Comparison of ENCODE assay signal across 13 cellular contexts in the genomic region with DNA sequence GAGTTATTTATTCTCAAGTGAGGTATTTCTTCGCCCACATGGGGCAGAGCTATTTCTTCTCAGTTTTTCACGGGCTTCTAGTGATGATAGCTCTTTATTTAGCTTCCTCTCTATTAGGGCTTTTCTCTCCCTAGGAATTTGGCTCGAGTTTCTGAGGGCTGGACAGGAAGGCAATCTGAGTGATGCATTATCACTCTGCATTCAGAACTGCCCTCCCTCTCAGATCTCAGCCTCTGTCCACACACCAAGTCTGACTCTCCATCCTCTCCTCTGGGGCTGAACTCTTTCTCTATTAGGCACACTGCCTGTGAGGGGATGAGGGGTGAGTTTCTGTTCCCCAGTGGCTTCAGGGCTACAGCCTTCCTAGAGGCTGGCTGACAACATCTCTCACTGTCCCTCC. TPM values are rescaled to one million over a fixed set of nuclear protein-coding genes. Genes with fewer than 3 reads are reported as not detected.
DNase-seq lines count a peak whose midpoint lies in the region; ATAC-seq, FAIRE-seq and TF ChIP-seq lines count a peak whose summit lies in the region.
"Had no signal": no experiment of that assay in that cellular context is flagged by ENCODE, and none has a peak within 500 bp of the region (broad histone marks: within the 10 kb centered on the region; RNA-seq: fewer than 3 reads in every experiment).

No MANE protein-coding gene starts in this region.

- H3K27me3 ChIP-seq in MG63 (no peaks in the 10 kb centered on the region; the same call in none of the 2 replicates), HepG2 (ENCODE audit: control insufficient read depth in 1 of 2, insufficient read depth in 2 of 2, low read length in 2 of 2) (no peaks in the 10 kb centered on the region)
- H3K27me3 ChIP-seq: BLaER1 treated with 17β-estradiol and CSF1 and Interleukin-3, amounts not matched to agents 10 nM and 100 nM had no signal

- no peak for TF ChIP-seq EP300 in HepG2 (IDR thresholded peaks at IDR 0.05; ENCODE audit: low read depth in 2 of 2, low read length in 2 of 2)
- no peak for TF ChIP-seq EP300 in HepG2 (CRISPR knock-in tag; IDR thresholded peaks at IDR 0.05; ENCODE audit: borderline replicate concordance)

- WGBS in HepG2 (ENCODE audit: low lambda C conversion rate) = 48% methylated on average over 3 of the region's 3 CpGs

- no peaks in the 10 kb centered on the region for H3K79me2 ChIP-seq in HepG2 (ENCODE audit: insufficient read depth, low read length)

- no peaks in the 10 kb centered on the region for H4K20me1 ChIP-seq in HepG2 (ENCODE audit: insufficient read depth, low read length)
- H4K20me1 ChIP-seq: BLaER1 treated with 17β-estradiol and CSF1 and Interleukin-3, amounts not matched to agents 10 nM and 100 nM had no signal

- no peak for FAIRE-seq in HepG2 (lab: Jason Lieb, UNC)
- FAIRE-seq: colon had no signal

- ATAC-seq in HepG2 = no peak
- ATAC-seq in HG03460 (IDR thresholded peaks at IDR 0.05; ENCODE audit: unreplicated experiment) = no peak

- TF ChIP-seq POLR2A in HepG2 (IDR thresholded peaks at IDR 0.05; ENCODE audit: insufficient read depth in 1 of 2, low read depth in 2 of 2, low read length in 2 of 2) = no peak

- no peak overlapping the region for H3K4me3 ChIP-seq in AG10803 (ENCODE audit: low read length)
- no peak overlapping the region for H3K4me3 ChIP-seq in MG63
- H3K4me3 ChIP-seq in choroid plexus epithelial cell (ENCODE audit: low read depth, low read length) = no peak overlapping the region
- H3K4me3 ChIP-seq in HepG2 (replicated peaks in 1 of 3; ENCODE audit: insufficient read depth in 1 of 3, low read depth in 2 of 3, low read length in 3 of 3) = no peak overlapping the region
- H3K4me3 ChIP-seq: BLaER1 treated with 17β-estradiol and CSF1 and Interleukin-3, amounts not matched to agents 10 nM and 100 nM had no signal

- no peak for TF ChIP-seq RAD21 in HepG2 (CRISPR knock-in tag; IDR thresholded peaks at IDR 0.05)

- no TSS peak for BruUV-seq in HepG2 (replicated peaks; lab: Mats Ljungman, UMichigan)

- in situ Hi-C loops in HepG2 (cut with HindIII; ENCODE audit: extremely low pct_ligation_motif_present, low pct_unique_long_range_greater_than_20kb) = no loop called here

- H3K9me3 ChIP-seq in MG63 = no peaks in the 10 kb centered on the region
- no peaks in the 10 kb centered on the region for H3K9me3 ChIP-seq in HepG2 (ENCODE audit: low read length)
- H3K9me3 ChIP-seq: BLaER1 treated with 17β-estradiol and CSF1 and Interleukin-3, amounts not matched to agents 10 nM and 100 nM had no signal

- no peaks in the 10 kb centered on the region for H3K36me3 ChIP-seq in MG63
- no peaks in the 10 kb centered on the region for H3K36me3 ChIP-seq in HepG2 (replicated peaks in 1 of 2; ENCODE audit: control insufficient read depth in 1 of 2, insufficient read depth in 2 of 2, low read length in 2 of 2)
- H3K36me3 ChIP-seq: BLaER1 treated with 17β-estradiol and CSF1 and Interleukin-3, amounts not matched to agents 10 nM and 100 nM had no signal

- no peak overlapping the region for H2AFZ ChIP-seq in HepG2 (ENCODE audit: low read length)

- intact Hi-C loops in HepG2 (cut with micrococcal nuclease; ENCODE audit: unreplicated experiment) = no loop called here

- TF ChIP-seq CTCF in AG10803 (conservative IDR thresholded peaks at IDR 0.05; ENCODE audit: low read length) = no peak
- no peak for TF ChIP-seq CTCF in choroid plexus epithelial cell (conservative IDR thresholded peaks at IDR 0.05; ENCODE audit: low read depth, low read length)
- no peak for TF ChIP-seq CTCF in HepG2 (CRISPR knock-in tag; IDR thresholded peaks at IDR 0.05)

- DNase-seq in AG10803 (ENCODE audit: low read depth) = peak; percentile 39
- peak; percentile 2 for DNase-seq in MG63
- DNase-seq in choroid plexus epithelial cell (ENCODE audit: low read depth) = peak; percentile 83
- DNase-seq in HepG2 (ENCODE audit: low spot score) = no peak
- no peak for DNase-seq in cerebellum (ENCODE audit: low spot score)
- DNase-seq in NCI-H345 (lab: John Stamatoyannopoulos, UW) = no peak
- no peak for DNase-seq in DMS53 (lab: John Stamatoyannopoulos, UW)
- DNase-seq: activated naive CD4-positive, alpha-beta T cell; DND-41 had no signal

- no peak overlapping the region for H3K9ac ChIP-seq in HepG2 (ENCODE audit: insufficient read depth, low read depth, low read length)
- H3K9ac ChIP-seq: BLaER1 treated with 17β-estradiol and CSF1 and Interleukin-3, amounts not matched to agents 10 nM and 100 nM had no signal

- CTCF ChIA-PET in HepG2 (lab: Yijun Ruan, JAX; ENCODE audit: low intra/inter-chr PET ratio, low total read pairs) = no interaction called here

- POLR2A ChIA-PET in HepG2 (lab: Yijun Ruan, JAX) = no interaction called here

- no peak overlapping the region for H3K27ac ChIP-seq in HepG2 (ENCODE audit: extremely low read length, insufficient read depth, low read length)
- H3K27ac ChIP-seq: RWPE1 had no signal

- H3K4me2 ChIP-seq in HepG2 (ENCODE audit: low read depth, low read length) = peak overlapping the region; percentile 13; the same call in 1 of the 2 replicates

- peaks cover 8% of the 10 kb centered on the region; the same call in 1 of the 2 replicates for H3K4me1 ChIP-seq in HepG2 (ENCODE audit: insufficient read depth, low read length)

RNA-seq across cellular contexts. Expression of gene SCAMP1, which starts 14.9 kb away (rescaled TPM):
- total RNA-seq in MG63 (2014; rRNA removed; shearing (Covaris generic); ENCODE audit: low replicate concordance) = 20.2 and 31.8 TPM in 2 replicates
- total RNA-seq in HepG2 (2016; rRNA removed; fragmentation: Illumina TruSeq; extraction: Trizol) (27.0 and 33.7 TPM in 2 replicates), cerebellum (187 TPM)
- total RNA-seq in HepG2 (2016; cell fraction: cytosol; rRNA removed; fragmentation: Illumina TruSeq; extraction: Trizol; ENCODE audit: low read depth) = 20.4 and 22.0 TPM in 2 replicates
- total RNA-seq in HepG2 (2016; cell fraction: insoluble cytoplasmic fraction; rRNA removed; fragmentation: Illumina TruSeq; extraction: Trizol) = 29.5 and 36.1 TPM in 2 replicates
- 15.7 and 16.3 TPM in 2 replicates for total RNA-seq in HepG2 (2016; cell fraction: membrane; rRNA removed; fragmentation: Illumina TruSeq; extraction: Trizol)
- 30.9 and 31.8 TPM in 2 replicates for total RNA-seq in HepG2 (2016; cell fraction: nucleus; rRNA removed; fragmentation: Illumina TruSeq; extraction: Trizol)
- 18.2 and 18.3 TPM in 2 replicates for polyA plus RNA-seq in HepG2 (2011; rRNA removed)
- 9.9 and 16.7 TPM in 2 replicates for polyA plus RNA-seq in HepG2 (2011; cell fraction: cytosol; rRNA removed)
- polyA plus RNA-seq in HepG2 (2011; cell fraction: nucleus; rRNA removed) = 3.8 and 4.1 TPM in 2 replicates
- 26.4 and 27.2 TPM in 2 replicates for polyA plus RNA-seq in HepG2 (2012)
- 1.2 and 1.4 TPM in 2 replicates for polyA plus RNA-seq in HepG2 (2016; cell fraction: cytosol; fragmentation: Illumina TruSeq; extraction: Trizol; ENCODE audit: low read depth)
- polyA plus RNA-seq in HepG2 (2016; cell fraction: insoluble cytoplasmic fraction; fragmentation: Illumina TruSeq; extraction: Trizol; ENCODE audit: low read depth) = 13.5 and 14.1 TPM in 2 replicates
- 4.2 TPM in 2 replicates for polyA plus RNA-seq in HepG2 (2016; cell fraction: membrane; fragmentation: Illumina TruSeq; extraction: Trizol; ENCODE audit: low read depth)
- polyA plus RNA-seq in HepG2 (2016; cell fraction: nucleus; fragmentation: Illumina TruSeq; extraction: Trizol; ENCODE audit: insufficient read depth, low read depth) = 17.8 and 23.2 TPM in 2 replicates
- polyA minus RNA-seq in HepG2 (2011; rRNA and poly(A)+ RNA removed; ENCODE audit: low replicate concordance) = 26.1 and 37.5 TPM in 2 replicates
- 32.9 and 41.5 TPM in 2 replicates for polyA minus RNA-seq in HepG2 (2011; cell fraction: cytosol; rRNA and poly(A)+ RNA removed)
- 33.3 and 41.2 TPM in 2 replicates for polyA minus RNA-seq in HepG2 (2011; cell fraction: nucleus; rRNA and poly(A)+ RNA removed)

RNA-seq across cellular contexts. Expression of gene AP3B1, which starts 51.0 kb away (rescaled TPM):
- total RNA-seq in MG63 (2014; rRNA removed; shearing (Covaris generic); ENCODE audit: low replicate concordance) = 41.1 and 49.8 TPM in 2 replicates
- total RNA-seq in HepG2 (2016; rRNA removed; fragmentation: Illumina TruSeq; extraction: Trizol) (51.2 and 83.8 TPM in 2 replicates), cerebellum (35.0 TPM)
- total RNA-seq in HepG2 (2016; cell fraction: cytosol; rRNA removed; fragmentation: Illumina TruSeq; extraction: Trizol; ENCODE audit: low read depth) = 19.0 and 26.0 TPM in 2 replicates
- total RNA-seq in HepG2 (2016; cell fraction: insoluble cytoplasmic fraction; rRNA removed; fragmentation: Illumina TruSeq; extraction: Trizol) = 45.8 and 80.1 TPM in 2 replicates
- total RNA-seq in HepG2 (2016; cell fraction: membrane; rRNA removed; fragmentation: Illumina TruSeq; extraction: Trizol) = 22.8 and 27.8 TPM in 2 replicates
- total RNA-seq in HepG2 (2016; cell fraction: nucleus; rRNA removed; fragmentation: Illumina TruSeq; extraction: Trizol) = 56.8 and 65.2 TPM in 2 replicates
- 29.4 and 37.7 TPM in 2 replicates for polyA plus RNA-seq in HepG2 (2011; rRNA removed)
- polyA plus RNA-seq in HepG2 (2011; cell fraction: cytosol; rRNA removed) = 21.3 and 33.2 TPM in 2 replicates
- 11.4 and 15.6 TPM in 2 replicates for polyA plus RNA-seq in HepG2 (2011; cell fraction: nucleus; rRNA removed)
- 24.5 and 32.4 TPM in 2 replicates for polyA plus RNA-seq in HepG2 (2012)
- polyA plus RNA-seq in HepG2 (2016; cell fraction: cytosol; fragmentation: Illumina TruSeq; extraction: Trizol; ENCODE audit: low read depth) = 4.0 and 5.3 TPM in 2 replicates
- 69.2 and 81.5 TPM in 2 replicates for polyA plus RNA-seq in HepG2 (2016; cell fraction: insoluble cytoplasmic fraction; fragmentation: Illumina TruSeq; extraction: Trizol; ENCODE audit: low read depth)
- 12.3 and 17.1 TPM in 2 replicates for polyA plus RNA-seq in HepG2 (2016; cell fraction: membrane; fragmentation: Illumina TruSeq; extraction: Trizol; ENCODE audit: low read depth)
- polyA plus RNA-seq in HepG2 (2016; cell fraction: nucleus; fragmentation: Illumina TruSeq; extraction: Trizol; ENCODE audit: insufficient read depth, low read depth) = 44.4 and 45.6 TPM in 2 replicates
- polyA minus RNA-seq in HepG2 (2011; rRNA and poly(A)+ RNA removed; ENCODE audit: low replicate concordance) = 29.0 and 31.4 TPM in 2 replicates
- polyA minus RNA-seq in HepG2 (2011; cell fraction: cytosol; rRNA and poly(A)+ RNA removed) = 24.6 and 25.0 TPM in 2 replicates
- 109 and 111 TPM in 2 replicates for polyA minus RNA-seq in HepG2 (2011; cell fraction: nucleus; rRNA and poly(A)+ RNA removed)

Comparison
In these comparisons a context has a peak if more than half of its experiments do, and no peak if none do; other contexts are left out.
1. DNase-seq: peak in AG10803 (single experiment), MG63 (single experiment) and choroid plexus epithelial cell (single experiment); none in HepG2 (single experiment), cerebellum (single experiment), NCI-H345 (single experiment) and DMS53 (single experiment).